16 cellular contexts compared by ENCODE assay signal in genomic region chr1:54781023-54781723, GRCh38. TPM values are rescaled to one million over a fixed set of nuclear protein-coding genes. Genes with fewer than 3 reads are reported as not detected.
A peak's percentile ranks its signal among the peaks of the same experiment; 100 is the strongest.
DNase-seq lines count a peak whose midpoint lies in the region; ATAC-seq, FAIRE-seq and TF ChIP-seq lines count a peak whose summit lies in the region.
"Had no signal": no experiment of that assay in that cellular context is flagged by ENCODE, and none has a peak within 500 bp of the region (broad histone marks: within the 10 kb centered on the region; RNA-seq: fewer than 3 reads in every experiment).

No MANE protein-coding gene starts in this region.

- no peak for TF ChIP-seq POLR2A in endothelial cell of umbilical vein (IDR thresholded peaks at IDR 0.05; ENCODE audit: low read depth, low read length)

- no peak for FAIRE-seq in endothelial cell of umbilical vein (lab: Jason Lieb, UNC)
- FAIRE-seq: D721Med had no signal

- TF ChIP-seq CTCF in endothelial cell of umbilical vein (IDR thresholded peaks at IDR 0.05; ENCODE audit: extremely low read depth in 1 of 2, insufficient read depth in 1 of 2, low read depth in 1 of 2, low read length in 2 of 2): no peak
- TF ChIP-seq CTCF in smooth muscle cell (IDR thresholded peaks at IDR 0.05; ENCODE audit: borderline replicate concordance, insufficient read depth, poor library complexity, severe bottlenecking): no peak

- H2AFZ ChIP-seq in endothelial cell of umbilical vein (ENCODE audit: low read depth, low read length): peak overlapping the region; percentile 2
- no peak overlapping the region for H2AFZ ChIP-seq in smooth muscle cell (ENCODE audit: low read depth)

- no peak overlapping the region for H3K4me2 ChIP-seq in endothelial cell of umbilical vein (ENCODE audit: insufficient read depth, low read length)
- peak overlapping the region; percentile 73 for H3K4me2 ChIP-seq in smooth muscle cell

- H3K9me1 ChIP-seq in endothelial cell of umbilical vein (replicated peaks; ENCODE audit: control insufficient read depth, extremely low read depth, insufficient read depth, low read length): no peaks in the 10 kb centered on the region

- dilution Hi-C loops in endothelial cell of umbilical vein (cut with MboI; ENCODE audit: extremely low pct_ligation_motif_present, low sequenced_read_pairs): no loop called here

- CTCF ChIA-PET in endothelial cell of umbilical vein (lab: Charles Lee): interaction anchor here (0.5 to 0.8 kb wide), 2 partner anchors 23 to 115 kb away, joined by 3 read pairs; no protein-coding TSS in a partner anchor

- H4K20me1 ChIP-seq in endothelial cell of umbilical vein (replicated peaks; ENCODE audit: control insufficient read depth, extremely low read depth, insufficient read depth, low read length) (no peaks in the 10 kb centered on the region), smooth muscle cell (ENCODE audit: low read depth) (no peaks in the 10 kb centered on the region)

- peak overlapping the region; percentile 43; the same call in 1 of the 2 replicates for H3K4me3 ChIP-seq in HUES6 (ENCODE audit: low read depth, low read length)
- H3K4me3 ChIP-seq in endothelial cell of umbilical vein (replicated peaks in 1 of 3; ENCODE audit: insufficient read depth in 1 of 3, low read depth in 1 of 3, low read length in 3 of 3): no peak overlapping the region
- H3K4me3 ChIP-seq in smooth muscle cell: no peak overlapping the region

- 41% methylated on average over 56 of the region's 74 CpGs for WGBS in smooth muscle cell (ENCODE audit: low lambda C conversion rate)

- peaks cover 45% of the 10 kb centered on the region for H3K27me3 ChIP-seq in HUES6 (ENCODE audit: control insufficient read depth, insufficient read depth, low read length)
- peaks cover 29 to 33% of the 10 kb centered on the region in 2 experiments for H3K27me3 ChIP-seq in endothelial cell of umbilical vein (ENCODE audit: control insufficient read depth in 2 of 2, insufficient read depth in 2 of 2, low read length in 2 of 2)
- peaks cover 40% of the 10 kb centered on the region for H3K27me3 ChIP-seq in smooth muscle cell (ENCODE audit: low read depth)
- H3K27me3 ChIP-seq: BE2C had no signal

- ATAC-seq in GM21381 (IDR thresholded peaks at IDR 0.05; ENCODE audit: unreplicated experiment): no peak
- ATAC-seq: natural killer cell treated with Interleukin-12 subunit alpha and Interleukin-12 subunit beta and Interleukin-15 and Interleukin-18, amount 100 ng/mL, for 72 hours had no signal

- POLR2A ChIA-PET in endothelial cell of umbilical vein (lab: Charles Lee): no interaction called here

- H3K9me3 ChIP-seq in HUES6 (ENCODE audit: control insufficient read depth, insufficient read depth, low read depth, low read length): no peaks in the 10 kb centered on the region
- no peaks in the 10 kb centered on the region for H3K9me3 ChIP-seq in endothelial cell of umbilical vein (replicated peaks; ENCODE audit: control insufficient read depth, insufficient read depth, low read length)
- no peaks in the 10 kb centered on the region for H3K9me3 ChIP-seq in smooth muscle cell (replicated peaks; ENCODE audit: low read depth)
- H3K9me3 ChIP-seq: BE2C, sigmoid colon had no signal

- H3K27ac ChIP-seq in HUES6 (ENCODE audit: low read depth, low read length): no peak overlapping the region
- no peak overlapping the region for H3K27ac ChIP-seq in endothelial cell of umbilical vein (ENCODE audit: insufficient read depth, low read depth, low read length)
- H3K27ac ChIP-seq in smooth muscle cell (ENCODE audit: low read depth): no peak overlapping the region
- H3K27ac ChIP-seq: sigmoid colon had no signal

- H3K4me1 ChIP-seq in HUES6 (ENCODE audit: control insufficient read depth, insufficient read depth, low read length) (peaks cover 3% of the 10 kb centered on the region; the same call in 1 of the 2 replicates), endothelial cell of umbilical vein (ENCODE audit: control insufficient read depth, extremely low read depth, insufficient read depth, low read length) (no peaks in the 10 kb centered on the region), smooth muscle cell (ENCODE audit: low read depth) (no peaks in the 10 kb centered on the region)
- H3K4me1 ChIP-seq: BE2C had no signal

- H3K36me3 ChIP-seq in HUES6 (ENCODE audit: control insufficient read depth, insufficient read depth, low read length) (no peaks in the 10 kb centered on the region), endothelial cell of umbilical vein (ENCODE audit: control insufficient read depth in 2 of 2, extremely low read depth in 1 of 2, insufficient read depth in 2 of 2, low read length in 2 of 2) (no peaks in the 10 kb centered on the region), smooth muscle cell (ENCODE audit: low read depth) (no peaks in the 10 kb centered on the region)
- H3K36me3 ChIP-seq: BE2C, sigmoid colon had no signal

- DNase-seq in endothelial cell of umbilical vein (ENCODE audit: low read depth, low spot score): no peak
- DNase-seq in left kidney (ENCODE audit: low read depth, low spot score): peak; percentile 88
- DNase-seq in smooth muscle cell (lab: John Stamatoyannopoulos, UW; ENCODE audit: unreplicated experiment): no peak
- DNase-seq in NCI-H446 (lab: John Stamatoyannopoulos, UW): no peak
- no peak for DNase-seq in amniotic stem cell (lab: John Stamatoyannopoulos, UW)
- DNase-seq: activated CD4-positive, alpha-beta T cell treated with anti-CD3 and anti-CD28 coated beads, Interleukin-2, amount 10 ng/mL, durations not matched to agents 24 days and 14 days; BE2C; NCI-H2107; NCI-H82; sigmoid colon; stimulated activated CD4-positive, alpha-beta T cell treated with anti-CD3 and anti-CD28 coated beads, Interleukin-4, amount 100 ng/mL, for 4 hours had no signal

- intact Hi-C loops in endothelial cell of umbilical vein (cut with micrococcal nuclease): no loop called here

- H3F3A ChIP-seq in smooth muscle cell (ENCODE audit: low read depth): no peaks in the 10 kb centered on the region

- no peaks in the 10 kb centered on the region for H3K79me2 ChIP-seq in endothelial cell of umbilical vein (ENCODE audit: control insufficient read depth, insufficient read depth, low read length)
- no peaks in the 10 kb centered on the region for H3K79me2 ChIP-seq in smooth muscle cell (ENCODE audit: low read depth)

- BruUV-seq in endothelial cell of umbilical vein (replicated peaks; lab: Mats Ljungman, UMichigan): no TSS peak

- H3K9ac ChIP-seq in HUES6 (ENCODE audit: low read length): no peak overlapping the region
- H3K9ac ChIP-seq in endothelial cell of umbilical vein (replicated peaks; ENCODE audit: extremely low read depth, insufficient read depth, low read length): no peak overlapping the region
- H3K9ac ChIP-seq in smooth muscle cell (ENCODE audit: low read depth): no peak overlapping the region

TF ChIP-seq in endothelial cell of umbilical vein, 7 proteins besides CTCF, POLR2A, EP300 and RAD21:
- no peak for TF ChIP-seq MAX (IDR thresholded peaks at IDR 0.05; ENCODE audit: insufficient read depth, insufficient read length)
- peak; percentile 50 for TF ChIP-seq EZH2 (IDR thresholded peaks at IDR 0.05; ENCODE audit: borderline replicate concordance, low read depth, low read length, severe bottlenecking)
TF ChIP-seq in endothelial cell of umbilical vein: peak in this region for 1.

RNA-seq across cellular contexts. Expression of gene PARS2, which starts 16.9 kb away (rescaled TPM):
- total RNA-seq in endothelial cell of umbilical vein: 3.0 and 3.8 TPM in 2 replicates
- polyA plus RNA-seq in endothelial cell of umbilical vein: 2.0 and 2.5 TPM in 2 replicates
- 1.8 and 1.9 TPM in 2 replicates for polyA plus RNA-seq in endothelial cell of umbilical vein (2011; cell fraction: cytosol; rRNA removed)
- 0.90 and 1.0 TPM in 2 replicates for polyA plus RNA-seq in endothelial cell of umbilical vein (2011; cell fraction: nucleus; rRNA removed)
- 2.9 and 3.4 TPM in 2 replicates for polyA plus RNA-seq in endothelial cell of umbilical vein (2012)
- polyA minus RNA-seq in endothelial cell of umbilical vein: 3.7 and 5.6 TPM in 2 replicates
- 3.1 TPM for polyA minus RNA-seq in endothelial cell of umbilical vein (2011; cell fraction: cytosol; rRNA and poly(A)+ RNA removed)
- polyA minus RNA-seq in endothelial cell of umbilical vein (2011; cell fraction: nucleus; rRNA and poly(A)+ RNA removed): 0.72 and 0.82 TPM in 2 replicates
- 1.7 and 4.1 TPM in 2 replicates for total RNA-seq in smooth muscle cell
- 4.5 and 5.7 TPM in 2 replicates for polyA plus RNA-seq in smooth muscle cell

RNA-seq across cellular contexts. Expression of gene TTC22, which starts 19.9 kb away (rescaled TPM):
- total RNA-seq in endothelial cell of umbilical vein: not detected in 2 replicates
- polyA plus RNA-seq in endothelial cell of umbilical vein: not detected in 2 replicates
- not detected in 2 replicates for polyA plus RNA-seq in endothelial cell of umbilical vein (2011; cell fraction: cytosol; rRNA removed)
- polyA plus RNA-seq in endothelial cell of umbilical vein (2011; cell fraction: nucleus; rRNA removed): not detected in 2 replicates
- polyA plus RNA-seq in endothelial cell of umbilical vein (2012): not detected in 2 replicates
- polyA minus RNA-seq in endothelial cell of umbilical vein: not detected in 2 replicates
- not detected for polyA minus RNA-seq in endothelial cell of umbilical vein (2011; cell fraction: cytosol; rRNA and poly(A)+ RNA removed)
- polyA minus RNA-seq in endothelial cell of umbilical vein (2011; cell fraction: nucleus; rRNA and poly(A)+ RNA removed): not detected in 2 replicates
- 1.3 TPM in 2 replicates for total RNA-seq in smooth muscle cell
- polyA plus RNA-seq in smooth muscle cell: 0.50 and 2.5 TPM in 2 replicates
- total RNA-seq: glomerular endothelial cell had no signal
